Comparison of ENCODE assay signal across 1 cellular context in the genomic region with DNA sequence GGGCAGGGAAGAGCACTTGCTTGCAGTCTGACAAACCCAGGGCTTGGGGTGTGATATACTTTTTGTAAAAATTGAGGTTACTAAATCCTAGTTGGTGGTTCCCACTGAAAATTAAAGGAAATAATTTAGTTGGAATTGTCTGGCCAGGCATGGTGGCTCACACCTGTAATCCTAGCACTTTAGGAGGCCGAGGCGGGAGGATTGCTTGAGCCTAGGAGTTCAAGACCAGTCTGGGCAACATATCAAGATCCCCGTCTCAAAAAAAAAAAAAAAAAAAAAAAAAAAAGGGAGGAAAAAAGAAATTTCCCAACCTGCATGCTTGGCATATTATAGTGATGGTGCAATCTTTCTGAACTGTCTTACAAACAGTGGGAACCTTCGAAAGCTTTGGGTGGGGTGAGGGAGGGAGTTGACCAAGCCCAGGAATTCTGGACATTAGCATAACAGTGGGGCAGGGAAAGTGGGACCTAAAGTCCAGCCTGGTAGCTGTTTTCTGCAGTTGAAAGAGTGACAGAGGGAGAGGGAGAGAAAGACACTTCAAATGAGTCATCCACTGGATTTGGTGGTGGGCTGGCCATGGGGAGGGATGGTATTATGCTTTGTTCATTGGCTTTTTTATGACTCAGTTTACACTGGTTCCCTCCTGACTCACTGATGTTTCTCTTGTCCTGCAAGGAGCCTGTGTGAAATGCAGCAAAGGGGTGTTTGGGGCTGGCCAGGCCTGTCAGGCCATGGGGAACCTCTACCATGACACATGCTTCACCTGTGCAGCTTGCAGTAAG.
TF ChIP-seq lines count a peak whose summit lies in the region.

No MANE protein-coding gene starts in this region.

TF ChIP-seq in GM12891, 5 proteins besides CTCF, POLR2A, EP300 and RAD21:
- no peak for TF ChIP-seq POU2F2 (IDR thresholded peaks at IDR 0.05; ENCODE audit: low read depth, low read length)
- no peak for TF ChIP-seq SPI1 (IDR thresholded peaks at IDR 0.05; ENCODE audit: low read depth, low read length)
- no peak for TF ChIP-seq PAX5 (IDR thresholded peaks at IDR 0.05; ENCODE audit: insufficient read depth, low read length, severe bottlenecking)
- no peak for TF ChIP-seq POLR2AphosphoS5 (IDR thresholded peaks at IDR 0.05; ENCODE audit: low read depth, low read length)
- TF ChIP-seq TAF1 (IDR thresholded peaks at IDR 0.05; ENCODE audit: low read depth, low read length), result no peak
